In genomic region chr1:113946112-113946511, GRCh38 we compare ENCODE assay signal across 15 cellular contexts. TPM values are rescaled to one million over a fixed set of nuclear protein-coding genes. Genes with fewer than 3 reads are reported as not detected.
A peak's percentile ranks its signal among the peaks of the same experiment; 100 is the strongest.
DNase-seq lines count a peak whose midpoint lies in the region; ATAC-seq, FAIRE-seq and TF ChIP-seq lines count a peak whose summit lies in the region.
"Had no signal": no experiment of that assay in that cellular context is flagged by ENCODE, and none has a peak within 500 bp of the region (broad histone marks: within the 10 kb centered on the region; RNA-seq: fewer than 3 reads in every experiment).

No MANE protein-coding gene starts in this region.

- CTCF ChIA-PET in HepG2 (lab: Yijun Ruan, JAX; ENCODE audit: low intra/inter-chr PET ratio, low total read pairs) = no interaction called here

- ATAC-seq in HepG2 = no peak
- ATAC-seq in right lobe of liver = no peak
- no peak for ATAC-seq in GM21390 (IDR thresholded peaks at IDR 0.05; ENCODE audit: unreplicated experiment)
- ATAC-seq: gastrocnemius medialis, HCT116 had no signal

- BruUV-seq in HepG2 (replicated peaks; lab: Mats Ljungman, UMichigan) = no TSS peak

- H3K36me3 ChIP-seq in HepG2 (replicated peaks in 1 of 2; ENCODE audit: control insufficient read depth in 1 of 2, insufficient read depth in 2 of 2, low read length in 2 of 2) (peaks cover 4 to 15% of the 10 kb centered on the region in 2 experiments; a peak in 3 of 5 replicates), right lobe of liver (no peaks in the 10 kb centered on the region), SU-DHL-6 (ENCODE audit: low read length) (peaks cover 27% of the 10 kb centered on the region), thymus (ENCODE audit: control insufficient read depth, insufficient read depth) (peaks cover 2% of the 10 kb centered on the region), adrenal gland (replicated peaks in 1 of 2) (peaks cover 0 to 2% of the 10 kb centered on the region in 2 donors)
- H3K36me3 ChIP-seq in effector memory CD4-positive, alpha-beta T cell (ENCODE audit: control insufficient read depth, insufficient read depth, low read length) = peaks cover 5% of the 10 kb centered on the region

- H3K27me3 ChIP-seq in HepG2 (ENCODE audit: control insufficient read depth in 1 of 2, insufficient read depth in 2 of 2, low read length in 2 of 2) (no peaks in the 10 kb centered on the region), right lobe of liver (no peaks in the 10 kb centered on the region), SU-DHL-6 (ENCODE audit: low read length) (no peaks in the 10 kb centered on the region), thymus (ENCODE audit: control insufficient read depth, insufficient read depth) (no peaks in the 10 kb centered on the region), adrenal gland (no peaks in the 10 kb centered on the region)
- no peaks in the 10 kb centered on the region for H3K27me3 ChIP-seq in effector memory CD4-positive, alpha-beta T cell (replicated peaks; ENCODE audit: control insufficient read depth, insufficient read depth, low read length, poor library complexity, severe bottlenecking)
- H3K27me3 ChIP-seq: gastrocnemius medialis had no signal

- WGBS in HepG2 (ENCODE audit: low lambda C conversion rate) = 100% methylated on average over 1 of the region's 1 CpG
- WGBS in right lobe of liver (ENCODE audit: insufficient coverage, low coverage, low lambda C conversion rate, missing lambda C conversion rate) = 64% methylated on average over 1 of the region's 1 CpG
- 7% methylated on average over 1 of the region's 1 CpG for WGBS in thymus
- 57 to 88% (median 74%) methylated on average over 1 of the region's 1 CpG for WGBS in adrenal gland, 4 donors

- H3K27ac ChIP-seq in HepG2 (ENCODE audit: extremely low read length, insufficient read depth, low read length) (peak overlapping the region; percentile 62), right lobe of liver (no peak overlapping the region), SU-DHL-6 (ENCODE audit: low read depth, low read length) (peak overlapping the region; percentile 36; the same call in 1 of the 2 replicates), thymus (ENCODE audit: low read depth) (peak overlapping the region; percentile 55), adrenal gland (no peak overlapping the region)
- peak overlapping the region; percentile 72 for H3K27ac ChIP-seq in effector memory CD4-positive, alpha-beta T cell (ENCODE audit: insufficient read depth, low read length, poor library complexity, severe bottlenecking)
- H3K27ac ChIP-seq: parathyroid adenoma, RWPE1 had no signal

- H3K4me2 ChIP-seq in HepG2 (ENCODE audit: low read depth, low read length) (peak overlapping the region; percentile 37), SU-DHL-6 (ENCODE audit: low read depth, low read length, poor library complexity, severe bottlenecking) (peak overlapping the region; percentile 31)

- H4K20me1 ChIP-seq in HepG2 (ENCODE audit: insufficient read depth, low read length) (peaks cover 8% of the 10 kb centered on the region; the same call in 1 of the 2 replicates), SU-DHL-6 (ENCODE audit: low read depth, low read length) (no peaks in the 10 kb centered on the region; the same call in 1 of the 2 replicates)

- TF ChIP-seq POLR2A in HepG2 (IDR thresholded peaks at IDR 0.05; ENCODE audit: insufficient read depth in 1 of 2, low read depth in 2 of 2, low read length in 2 of 2) = no peak
- TF ChIP-seq POLR2A in right lobe of liver (IDR thresholded peaks at IDR 0.05) = no peak
- no peak for TF ChIP-seq POLR2A in adrenal gland (IDR thresholded peaks at IDR 0.05)

- H3K4me3 ChIP-seq in HepG2 (replicated peaks in 1 of 3; ENCODE audit: insufficient read depth in 1 of 3, low read depth in 2 of 3, low read length in 3 of 3) (no peak overlapping the region), right lobe of liver (no peak overlapping the region), SU-DHL-6 (ENCODE audit: insufficient read depth, low read length, poor library complexity, severe bottlenecking) (no peak overlapping the region), thymus (ENCODE audit: low read length) (no peak overlapping the region), adrenal gland (no peak overlapping the region)
- H3K4me3 ChIP-seq in effector memory CD4-positive, alpha-beta T cell (ENCODE audit: insufficient read depth, low read depth, low read length, poor library complexity, severe bottlenecking) = no peak overlapping the region
- H3K4me3 ChIP-seq: gastrocnemius medialis had no signal

- H3K4me1 ChIP-seq in HepG2 (ENCODE audit: insufficient read depth, low read length) (peaks cover 50% of the 10 kb centered on the region), right lobe of liver (peaks cover 0 to 43% (median 24%) of the 10 kb centered on the region in 4 donors), thymus (ENCODE audit: control insufficient read depth, insufficient read depth, low read length) (peaks cover 32% of the 10 kb centered on the region), adrenal gland (replicated peaks in 1 of 2) (peaks cover 37 to 41% of the 10 kb centered on the region in 2 donors)
- peaks cover 33% of the 10 kb centered on the region for H3K4me1 ChIP-seq in effector memory CD4-positive, alpha-beta T cell (ENCODE audit: control insufficient read depth, insufficient read depth, low read length, poor library complexity, severe bottlenecking)
- H3K4me1 ChIP-seq: parathyroid adenoma had no signal

- no peak for TF ChIP-seq CTCF in HepG2 (CRISPR knock-in tag; IDR thresholded peaks at IDR 0.05)
- TF ChIP-seq CTCF in right lobe of liver (IDR thresholded peaks at IDR 0.05) = no peak
- no peak for TF ChIP-seq CTCF in SU-DHL-6 (IDR thresholded peaks at IDR 0.05; ENCODE audit: insufficient read depth, low read length, poor library complexity, severe bottlenecking)
- TF ChIP-seq CTCF in adrenal gland (IDR thresholded peaks at IDR 0.05) = no peak

- FAIRE-seq in HepG2 (lab: Jason Lieb, UNC) = no peak

- no peak for TF ChIP-seq RAD21 in HepG2 (CRISPR knock-in tag; IDR thresholded peaks at IDR 0.05)

- H2AFZ ChIP-seq in HepG2 (ENCODE audit: low read length) = no peak overlapping the region
- H2AFZ ChIP-seq in SU-DHL-6 (ENCODE audit: low read depth, low read length, severe bottlenecking) = no peak overlapping the region
- H2AFZ ChIP-seq: parathyroid adenoma had no signal

- TF ChIP-seq EP300 in HepG2 (IDR thresholded peaks at IDR 0.05; ENCODE audit: low read depth in 2 of 2, low read length in 2 of 2) = no peak
- no peak for TF ChIP-seq EP300 in HepG2 (CRISPR knock-in tag; IDR thresholded peaks at IDR 0.05; ENCODE audit: borderline replicate concordance)

- H3K9me3 ChIP-seq in HepG2 (ENCODE audit: low read length) (no peaks in the 10 kb centered on the region), right lobe of liver (no peaks in the 10 kb centered on the region), SU-DHL-6 (ENCODE audit: insufficient read depth, low read length) (no peaks in the 10 kb centered on the region), thymus (ENCODE audit: control insufficient read depth) (no peaks in the 10 kb centered on the region), adrenal gland (replicated peaks in 1 of 3) (no peaks in the 10 kb centered on the region)
- no peaks in the 10 kb centered on the region for H3K9me3 ChIP-seq in effector memory CD4-positive, alpha-beta T cell (ENCODE audit: control insufficient read depth, low read length)
- H3K9me3 ChIP-seq: gastrocnemius medialis had no signal

- H3F3A ChIP-seq in SU-DHL-6 (ENCODE audit: insufficient read depth) = peaks cover 14% of the 10 kb centered on the region; the same call in 1 of the 2 replicates

- in situ Hi-C loops in HepG2 (cut with HindIII; ENCODE audit: extremely low pct_ligation_motif_present, low pct_unique_long_range_greater_than_20kb) = no loop called here

- H3K9ac ChIP-seq in HepG2 (ENCODE audit: insufficient read depth, low read depth, low read length) (no peak overlapping the region), SU-DHL-6 (ENCODE audit: low read length) (no peak overlapping the region)
- H3K9ac ChIP-seq: parathyroid adenoma had no signal

- DNase-seq in HepG2 (ENCODE audit: low spot score) (no peak), right lobe of liver (no peak), adrenal gland (no peak), UCSD-AML1 (lab: John Stamatoyannopoulos, UW; ENCODE audit: unreplicated experiment) (no peak)
- no peak for DNase-seq in effector memory CD4-positive, alpha-beta T cell
- DNase-seq: activated CD8-positive, alpha-beta memory T cell treated with anti-CD3 and anti-CD28 coated beads for 24 hours; gastrocnemius medialis; NCI-H2029 treated with DMSO at 0.1 percent for 48 hours; T-helper 9 cell had no signal

- intact Hi-C loops in HepG2 (cut with micrococcal nuclease; ENCODE audit: unreplicated experiment) = loop anchor here (5.0 kb wide), 1 partner anchor 109 kb away; no protein-coding TSS in a partner anchor
- intact Hi-C loops in right lobe of liver (cut with DNase I) = no loop called here
- intact Hi-C loops in adrenal gland (cut with DNase I) = no loop called here

- POLR2A ChIA-PET in HepG2 (lab: Yijun Ruan, JAX) = interaction anchor here (0.8 to 4.9 kb wide), 2 partner anchors 16 to 41 kb away, joined by 3 to 37 read pairs; partner anchors contain the start of genes DCLRE1B and HIPK1

- H3K9me2 ChIP-seq in SU-DHL-6 (replicated peaks; ENCODE audit: insufficient read depth, low read length) = no peaks in the 10 kb centered on the region

- H3K79me2 ChIP-seq in HepG2 (ENCODE audit: insufficient read depth, low read length) = peaks cover 79% of the 10 kb centered on the region
- peaks cover 79% of the 10 kb centered on the region for H3K79me2 ChIP-seq in SU-DHL-6 (ENCODE audit: insufficient read depth, low read length)

RNA-seq across cellular contexts. Expression of gene HIPK1, which starts 17.0 kb away (rescaled TPM):
- total RNA-seq in HepG2 (2016; rRNA removed; fragmentation: Illumina TruSeq; extraction: Trizol) (20.8 and 28.9 TPM in 2 replicates), right lobe of liver (10 to 100 TPM; 19.0 to 29.6 (median 23.5) TPM), adrenal gland (100 to 1,000 TPM in 1 of 8 donors, 10 to 100 TPM in 7; 57.1 to 102 (median 75.0) TPM)
- 2.6 and 3.3 TPM in 2 replicates for total RNA-seq in HepG2 (2016; cell fraction: cytosol; rRNA removed; fragmentation: Illumina TruSeq; extraction: Trizol; ENCODE audit: low read depth)
- total RNA-seq in HepG2 (2016; cell fraction: insoluble cytoplasmic fraction; rRNA removed; fragmentation: Illumina TruSeq; extraction: Trizol) = 21.2 and 27.9 TPM in 2 replicates
- 9.1 and 10.1 TPM in 2 replicates for total RNA-seq in HepG2 (2016; cell fraction: membrane; rRNA removed; fragmentation: Illumina TruSeq; extraction: Trizol)
- total RNA-seq in HepG2 (2016; cell fraction: nucleus; rRNA removed; fragmentation: Illumina TruSeq; extraction: Trizol) = 17.6 and 20.7 TPM in 2 replicates
- polyA plus RNA-seq in HepG2 (2011; rRNA removed) (31.8 and 33.4 TPM in 2 replicates), thymus (30.1 TPM), adrenal gland (10 to 100 TPM; 13.0 to 37.2 (median 13.1) TPM)
- 23.7 and 24.9 TPM in 2 replicates for polyA plus RNA-seq in HepG2 (2011; cell fraction: cytosol; rRNA removed)
- polyA plus RNA-seq in HepG2 (2011; cell fraction: nucleus; rRNA removed) = 27.2 and 33.2 TPM in 2 replicates
- 17.6 and 21.9 TPM in 2 replicates for polyA plus RNA-seq in HepG2 (2012)
- polyA plus RNA-seq in HepG2 (2016; cell fraction: cytosol; fragmentation: Illumina TruSeq; extraction: Trizol; ENCODE audit: low read depth) = 0.47 and 0.53 TPM in 2 replicates
- polyA plus RNA-seq in HepG2 (2016; cell fraction: insoluble cytoplasmic fraction; fragmentation: Illumina TruSeq; extraction: Trizol; ENCODE audit: low read depth) = 22.0 and 23.3 TPM in 2 replicates
- 3.1 and 4.1 TPM in 2 replicates for polyA plus RNA-seq in HepG2 (2016; cell fraction: membrane; fragmentation: Illumina TruSeq; extraction: Trizol; ENCODE audit: low read depth)
- polyA plus RNA-seq in HepG2 (2016; cell fraction: nucleus; fragmentation: Illumina TruSeq; extraction: Trizol; ENCODE audit: insufficient read depth, low read depth) = 21.7 and 22.1 TPM in 2 replicates
- polyA minus RNA-seq in HepG2 (2011; rRNA and poly(A)+ RNA removed; ENCODE audit: low replicate concordance) = 188 and 239 TPM in 2 replicates
- 49.5 and 56.5 TPM in 2 replicates for polyA minus RNA-seq in HepG2 (2011; cell fraction: cytosol; rRNA and poly(A)+ RNA removed)
- polyA minus RNA-seq in HepG2 (2011; cell fraction: nucleus; rRNA and poly(A)+ RNA removed) = 32.8 and 43.5 TPM in 2 replicates

RNA-seq across cellular contexts. Expression of gene OLFML3, which starts 33.2 kb away (rescaled TPM):
- total RNA-seq in HepG2 (2016; rRNA removed; fragmentation: Illumina TruSeq; extraction: Trizol) (2.1 and 5.1 TPM in 2 replicates), right lobe of liver (10 to 100 TPM in 1 of 6 experiments, 1 to 10 TPM in 5; 1.8 to 13.8 (median 6.6) TPM), adrenal gland (10 to 100 TPM; 13.6 to 99.6 (median 38.8) TPM)
- total RNA-seq in HepG2 (2016; cell fraction: cytosol; rRNA removed; fragmentation: Illumina TruSeq; extraction: Trizol; ENCODE audit: low read depth) = 0.71 and 0.81 TPM in 2 replicates
- 1.9 and 5.7 TPM in 2 replicates for total RNA-seq in HepG2 (2016; cell fraction: insoluble cytoplasmic fraction; rRNA removed; fragmentation: Illumina TruSeq; extraction: Trizol)
- total RNA-seq in HepG2 (2016; cell fraction: membrane; rRNA removed; fragmentation: Illumina TruSeq; extraction: Trizol) = 1.1 TPM in 2 replicates
- total RNA-seq in HepG2 (2016; cell fraction: nucleus; rRNA removed; fragmentation: Illumina TruSeq; extraction: Trizol) = 4.8 and 6.4 TPM in 2 replicates
- polyA plus RNA-seq in HepG2 (2011; rRNA removed) (1.4 and 2.0 TPM in 2 replicates), thymus (5.0 TPM), adrenal gland (10 to 100 TPM; 20.7 to 33.4 (median 31.7) TPM)
- 1.3 and 1.9 TPM in 2 replicates for polyA plus RNA-seq in HepG2 (2011; cell fraction: cytosol; rRNA removed)
- polyA plus RNA-seq in HepG2 (2011; cell fraction: nucleus; rRNA removed) = 0.76 and 0.92 TPM in 2 replicates
- polyA plus RNA-seq in HepG2 (2012) = 0.63 and 1.3 TPM in 2 replicates
- polyA plus RNA-seq in HepG2 (2016; cell fraction: cytosol; fragmentation: Illumina TruSeq; extraction: Trizol; ENCODE audit: low read depth) = 0.66 and 0.72 TPM in 2 replicates
- 2.1 and 2.5 TPM in 2 replicates for polyA plus RNA-seq in HepG2 (2016; cell fraction: insoluble cytoplasmic fraction; fragmentation: Illumina TruSeq; extraction: Trizol; ENCODE audit: low read depth)
- 0.92 and 1.4 TPM in 2 replicates for polyA plus RNA-seq in HepG2 (2016; cell fraction: membrane; fragmentation: Illumina TruSeq; extraction: Trizol; ENCODE audit: low read depth)
- polyA plus RNA-seq in HepG2 (2016; cell fraction: nucleus; fragmentation: Illumina TruSeq; extraction: Trizol; ENCODE audit: insufficient read depth, low read depth) = 8.2 and 9.1 TPM in 2 replicates
- polyA minus RNA-seq in HepG2 (2011; rRNA and poly(A)+ RNA removed; ENCODE audit: low replicate concordance) = 0.37 and 3.1 TPM in 2 replicates
- 0.40 and 0.88 TPM in 2 replicates for polyA minus RNA-seq in HepG2 (2011; cell fraction: cytosol; rRNA and poly(A)+ RNA removed)
- polyA minus RNA-seq in HepG2 (2011; cell fraction: nucleus; rRNA and poly(A)+ RNA removed) = 0.77 and 1.1 TPM in 2 replicates

RNA-seq across cellular contexts. Expression of gene DCLRE1B, which starts 41.0 kb away (rescaled TPM):
- total RNA-seq in HepG2 (2016; rRNA removed; fragmentation: Illumina TruSeq; extraction: Trizol) = 8.0 and 11.5 TPM in 2 replicates
- 1.3 and 1.4 TPM in 2 replicates for total RNA-seq in HepG2 (2016; cell fraction: cytosol; rRNA removed; fragmentation: Illumina TruSeq; extraction: Trizol; ENCODE audit: low read depth)
- total RNA-seq in HepG2 (2016; cell fraction: insoluble cytoplasmic fraction; rRNA removed; fragmentation: Illumina TruSeq; extraction: Trizol) = 7.3 and 9.5 TPM in 2 replicates
- 5.6 and 5.7 TPM in 2 replicates for total RNA-seq in HepG2 (2016; cell fraction: membrane; rRNA removed; fragmentation: Illumina TruSeq; extraction: Trizol)
- 3.4 and 4.6 TPM in 2 replicates for total RNA-seq in HepG2 (2016; cell fraction: nucleus; rRNA removed; fragmentation: Illumina TruSeq; extraction: Trizol)
- 2.3 and 2.7 TPM in 2 replicates for polyA plus RNA-seq in HepG2 (2011; rRNA removed)
- 2.3 and 2.9 TPM in 2 replicates for polyA plus RNA-seq in HepG2 (2011; cell fraction: cytosol; rRNA removed)
- 1.4 and 1.5 TPM in 2 replicates for polyA plus RNA-seq in HepG2 (2011; cell fraction: nucleus; rRNA removed)
- polyA plus RNA-seq in HepG2 (2012) = 4.4 and 6.4 TPM in 2 replicates
- polyA plus RNA-seq in HepG2 (2016; cell fraction: cytosol; fragmentation: Illumina TruSeq; extraction: Trizol; ENCODE audit: low read depth) = 1.1 and 1.4 TPM in 2 replicates
- 12.5 and 13.5 TPM in 2 replicates for polyA plus RNA-seq in HepG2 (2016; cell fraction: insoluble cytoplasmic fraction; fragmentation: Illumina TruSeq; extraction: Trizol; ENCODE audit: low read depth)
- polyA plus RNA-seq in HepG2 (2016; cell fraction: membrane; fragmentation: Illumina TruSeq; extraction: Trizol; ENCODE audit: low read depth) = 3.2 and 5.2 TPM in 2 replicates
- 6.1 and 6.6 TPM in 2 replicates for polyA plus RNA-seq in HepG2 (2016; cell fraction: nucleus; fragmentation: Illumina TruSeq; extraction: Trizol; ENCODE audit: insufficient read depth, low read depth)
- polyA minus RNA-seq in HepG2 (2011; rRNA and poly(A)+ RNA removed; ENCODE audit: low replicate concordance) = 5.8 and 20.0 TPM in 2 replicates
- 2.1 and 2.3 TPM in 2 replicates for polyA minus RNA-seq in HepG2 (2011; cell fraction: cytosol; rRNA and poly(A)+ RNA removed)
- 1.4 and 1.7 TPM in 2 replicates for polyA minus RNA-seq in HepG2 (2011; cell fraction: nucleus; rRNA and poly(A)+ RNA removed)
- 1 to 10 TPM; 1.6 to 3.3 (median 1.9) TPM for total RNA-seq in right lobe of liver
- 2.9 TPM for polyA plus RNA-seq in thymus
- 1 to 10 TPM; 2.9 to 6.1 (median 4.5) TPM for total RNA-seq in adrenal gland
- 1 to 10 TPM; 1.1 to 3.3 (median 1.4) TPM for polyA plus RNA-seq in adrenal gland

RNA-seq across cellular contexts. Expression of gene AP4B1, which starts 41.5 kb away (rescaled TPM):
- total RNA-seq in HepG2 (2016; rRNA removed; fragmentation: Illumina TruSeq; extraction: Trizol) = 9.7 and 12.0 TPM in 2 replicates
- total RNA-seq in HepG2 (2016; cell fraction: cytosol; rRNA removed; fragmentation: Illumina TruSeq; extraction: Trizol; ENCODE audit: low read depth) = 2.7 and 3.8 TPM in 2 replicates
- 11.0 TPM in 2 replicates for total RNA-seq in HepG2 (2016; cell fraction: insoluble cytoplasmic fraction; rRNA removed; fragmentation: Illumina TruSeq; extraction: Trizol)
- 3.2 and 4.5 TPM in 2 replicates for total RNA-seq in HepG2 (2016; cell fraction: membrane; rRNA removed; fragmentation: Illumina TruSeq; extraction: Trizol)
- total RNA-seq in HepG2 (2016; cell fraction: nucleus; rRNA removed; fragmentation: Illumina TruSeq; extraction: Trizol) = 9.5 and 10.7 TPM in 2 replicates
- 7.7 and 8.5 TPM in 2 replicates for polyA plus RNA-seq in HepG2 (2011; rRNA removed)
- 3.2 and 3.9 TPM in 2 replicates for polyA plus RNA-seq in HepG2 (2011; cell fraction: cytosol; rRNA removed)
- 19.9 and 25.7 TPM in 2 replicates for polyA plus RNA-seq in HepG2 (2011; cell fraction: nucleus; rRNA removed)
- polyA plus RNA-seq in HepG2 (2012) = 5.9 and 7.4 TPM in 2 replicates
- 0.76 and 0.99 TPM in 2 replicates for polyA plus RNA-seq in HepG2 (2016; cell fraction: cytosol; fragmentation: Illumina TruSeq; extraction: Trizol; ENCODE audit: low read depth)
- polyA plus RNA-seq in HepG2 (2016; cell fraction: insoluble cytoplasmic fraction; fragmentation: Illumina TruSeq; extraction: Trizol; ENCODE audit: low read depth) = 7.3 and 8.2 TPM in 2 replicates
- polyA plus RNA-seq in HepG2 (2016; cell fraction: membrane; fragmentation: Illumina TruSeq; extraction: Trizol; ENCODE audit: low read depth) = 1.7 and 1.8 TPM in 2 replicates
- polyA plus RNA-seq in HepG2 (2016; cell fraction: nucleus; fragmentation: Illumina TruSeq; extraction: Trizol; ENCODE audit: insufficient read depth, low read depth) = 25.9 and 26.7 TPM in 2 replicates
- polyA minus RNA-seq in HepG2 (2011; rRNA and poly(A)+ RNA removed; ENCODE audit: low replicate concordance) = 6.5 and 29.5 TPM in 2 replicates
- polyA minus RNA-seq in HepG2 (2011; cell fraction: cytosol; rRNA and poly(A)+ RNA removed) = 4.1 and 4.3 TPM in 2 replicates
- 33.3 and 38.8 TPM in 2 replicates for polyA minus RNA-seq in HepG2 (2011; cell fraction: nucleus; rRNA and poly(A)+ RNA removed)
- total RNA-seq in right lobe of liver = 1 to 10 TPM; 6.0 to 9.0 (median 7.0) TPM
- polyA plus RNA-seq in thymus = 55.1 TPM
- total RNA-seq in adrenal gland = 10 to 100 TPM in 7 of 8 donors, 1 to 10 TPM in 1; 9.8 to 18.7 (median 13.7) TPM
- 10 to 100 TPM; 15.7 to 18.0 (median 16.0) TPM for polyA plus RNA-seq in adrenal gland

RNA-seq across cellular contexts. Expression of gene BCL2L15, which starts 58.7 kb away (rescaled TPM):
- total RNA-seq in HepG2 (2016; rRNA removed; fragmentation: Illumina TruSeq; extraction: Trizol) = 0.27 TPM in 1 of 2 replicates, not detected in the other
- total RNA-seq in HepG2 (2016; cell fraction: cytosol; rRNA removed; fragmentation: Illumina TruSeq; extraction: Trizol; ENCODE audit: low read depth) = not detected in 2 replicates
- 0.04 and 0.09 TPM in 2 replicates for total RNA-seq in HepG2 (2016; cell fraction: insoluble cytoplasmic fraction; rRNA removed; fragmentation: Illumina TruSeq; extraction: Trizol)
- 0.07 TPM in 1 of 2 replicates, not detected in the other for total RNA-seq in HepG2 (2016; cell fraction: membrane; rRNA removed; fragmentation: Illumina TruSeq; extraction: Trizol)
- total RNA-seq in HepG2 (2016; cell fraction: nucleus; rRNA removed; fragmentation: Illumina TruSeq; extraction: Trizol) = 0.09 and 0.22 TPM in 2 replicates
- polyA plus RNA-seq in HepG2 (2011; rRNA removed) = 0.03 TPM in 2 replicates
- not detected in 2 replicates for polyA plus RNA-seq in HepG2 (2011; cell fraction: cytosol; rRNA removed)
- 0.09 and 0.11 TPM in 2 replicates for polyA plus RNA-seq in HepG2 (2011; cell fraction: nucleus; rRNA removed)
- polyA plus RNA-seq in HepG2 (2012) = 0.03 TPM in 1 of 2 replicates, not detected in the other
- not detected in 2 replicates for polyA plus RNA-seq in HepG2 (2016; cell fraction: cytosol; fragmentation: Illumina TruSeq; extraction: Trizol; ENCODE audit: low read depth)
- polyA plus RNA-seq in HepG2 (2016; cell fraction: insoluble cytoplasmic fraction; fragmentation: Illumina TruSeq; extraction: Trizol; ENCODE audit: low read depth) = not detected in 2 replicates
- polyA plus RNA-seq in HepG2 (2016; cell fraction: membrane; fragmentation: Illumina TruSeq; extraction: Trizol; ENCODE audit: low read depth) = not detected in 2 replicates
- polyA plus RNA-seq in HepG2 (2016; cell fraction: nucleus; fragmentation: Illumina TruSeq; extraction: Trizol; ENCODE audit: insufficient read depth, low read depth) = 1.1 and 1.3 TPM in 2 replicates
- 0.47 TPM in 1 of 2 replicates, not detected in the other for polyA minus RNA-seq in HepG2 (2011; rRNA and poly(A)+ RNA removed; ENCODE audit: low replicate concordance)
- polyA minus RNA-seq in HepG2 (2011; cell fraction: cytosol; rRNA and poly(A)+ RNA removed) = not detected in 2 replicates
- 0.37 and 0.52 TPM in 2 replicates for polyA minus RNA-seq in HepG2 (2011; cell fraction: nucleus; rRNA and poly(A)+ RNA removed)
- under 1 TPM in 5 of 6 experiments, not detected in 1; 0.06 to 0.73 (median 0.13) TPM for total RNA-seq in right lobe of liver
- 1.8 TPM for polyA plus RNA-seq in thymus
- 1 to 10 TPM in 2 of 8 donors, under 1 TPM in 4, not detected in 2; 0.07 to 1.3 (median 0.20) TPM for total RNA-seq in adrenal gland
- under 1 TPM; 0.26 to 0.48 (median 0.34) TPM for polyA plus RNA-seq in adrenal gland

Comparison
In these comparisons a context has a peak if more than half of its experiments do, and no peak if none do; other contexts are left out.
1. H3K27ac ChIP-seq: peak in HepG2 (single experiment), SU-DHL-6 (single experiment), effector memory CD4-positive, alpha-beta T cell (single experiment) and thymus (single experiment); none in right lobe of liver (0 of 3) and adrenal gland (0 of 5).